Comparison of ENCODE assay signal across 14 cellular contexts in the genomic region with DNA sequence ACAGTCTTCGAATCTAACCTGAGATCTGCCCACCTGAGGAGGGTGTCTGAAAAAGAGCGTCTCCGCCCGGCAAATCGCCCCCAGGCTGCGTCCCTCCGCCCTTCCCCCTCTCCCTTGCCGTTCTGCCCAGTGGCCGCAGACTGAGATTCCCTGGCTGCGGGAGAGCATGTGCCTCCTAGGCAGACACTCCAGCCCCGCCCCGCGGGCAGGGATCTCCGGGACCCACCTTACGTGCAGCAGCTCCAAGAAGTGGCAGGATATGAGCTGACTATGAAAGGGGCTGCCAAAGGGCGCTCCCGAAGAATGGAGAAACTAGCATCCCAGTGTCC. TPM values are rescaled to one million over a fixed set of nuclear protein-coding genes. Genes with fewer than 3 reads are reported as not detected.
DNase-seq lines count a peak whose midpoint lies in the region; ATAC-seq, FAIRE-seq and TF ChIP-seq lines count a peak whose summit lies in the region.
"Had no signal": no experiment of that assay in that cellular context is flagged by ENCODE, and none has a peak within 500 bp of the region (broad histone marks: within the 10 kb centered on the region; RNA-seq: fewer than 3 reads in every experiment).

No MANE protein-coding gene starts in this region.

- no peak for FAIRE-seq in pancreas (lab: Jason Lieb, UNC)
- FAIRE-seq: D721Med, endometrium had no signal

- H3K9ac ChIP-seq in ES-I3 (ENCODE audit: low read depth, low read length) (peak overlapping the region; percentile 83), NT2/D1 (ENCODE audit: insufficient read length, low read depth) (peak overlapping the region; percentile 90)

- peak overlapping the region; percentile 84 for H3K4me3 ChIP-seq in NT2/D1 (ENCODE audit: insufficient read length, low read depth)
- H3K4me3 ChIP-seq in fibroblast of villous mesenchyme (ENCODE audit: low read depth, low read length) = peak overlapping the region; percentile 92
- peak overlapping the region in 1 of 4 donors; percentile 72 for H3K4me3 ChIP-seq in pancreas
- H3K4me3 ChIP-seq: lung had no signal

- no peak for DNase-seq in NT2/D1 (ENCODE audit: low read depth, low spot score)
- DNase-seq in fibroblast of villous mesenchyme (ENCODE audit: low read depth) = no peak
- peak in 4 of 6 donors; percentile 28 to 73 (median 56) for DNase-seq in pancreas
- no peak for DNase-seq in stimulated activated CD4-positive, alpha-beta T cell treated with anti-CD3 and anti-CD28 coated beads, Interleukin-12 subunit alpha, Interleukin-12 subunit beta, amount 100 ng/mL, for 4 hours
- DNase-seq: activated CD4-positive, CD25-positive, alpha-beta regulatory T cell treated with anti-CD3 and anti-CD28 coated beads, Interleukin-2, amount 50 U/mL, for 72 hours; activated naive CD4-positive, alpha-beta T cell treated with Interleukin-2 at 50 U/mL for 16 hours; MV-4-11 had no signal

- 11 to 26% methylated on average over 17 of the region's 17 CpGs for WGBS in pancreas, 2 donors

- H3K4me1 ChIP-seq in ES-I3 (ENCODE audit: insufficient read depth, low read length) (peaks cover 5% of the 10 kb centered on the region; the same call in 1 of the 2 replicates), NT2/D1 (ENCODE audit: insufficient read depth, insufficient read length) (peaks cover 2% of the 10 kb centered on the region), pancreas (no peaks in the 10 kb centered on the region)

- H3K36me3 ChIP-seq in ES-I3 (ENCODE audit: insufficient read depth, low read length) (no peaks in the 10 kb centered on the region), NT2/D1 (ENCODE audit: insufficient read depth, insufficient read length, low read length) (peaks cover 1% of the 10 kb centered on the region), pancreas (no peaks in the 10 kb centered on the region)

- ATAC-seq in pancreas = no peak
- ATAC-seq in GM19324 (IDR thresholded peaks at IDR 0.05; ENCODE audit: low FRiP score, unreplicated experiment) = no peak
- ATAC-seq in SK-N-SH treated with all-trans-retinoic acid at 6 μM for 48 hours = no peak
- no peak for ATAC-seq in HG02973 (IDR thresholded peaks at IDR 0.05; ENCODE audit: unreplicated experiment)

- TF ChIP-seq CTCF in fibroblast of villous mesenchyme (IDR thresholded peaks at IDR 0.05; ENCODE audit: insufficient read depth, low read depth, low read length) = no peak
- no peak for TF ChIP-seq CTCF in pancreas (IDR thresholded peaks at IDR 0.05)

- H3K27ac ChIP-seq in pancreas = no peak overlapping the region

- H3K9me3 ChIP-seq in ES-I3 (ENCODE audit: control insufficient read depth, insufficient read depth, low read length) = no peaks in the 10 kb centered on the region
- H3K9me3 ChIP-seq in NT2/D1 (ENCODE audit: insufficient read depth, low read length) = no peaks in the 10 kb centered on the region
- H3K9me3 ChIP-seq in pancreas = no peaks in the 10 kb centered on the region

- H3K27me3 ChIP-seq in NT2/D1 (ENCODE audit: insufficient read depth, insufficient read length) (peaks cover 8% of the 10 kb centered on the region), pancreas (no peaks in the 10 kb centered on the region)

- intact Hi-C loops in pancreas (cut with DNase I) = loop anchor here in 1 of 3 donors (10.0 kb wide), 2 partner anchors 255 to 405 kb away; no protein-coding TSS in a partner anchor

TF ChIP-seq in SK-N-SH treated with all-trans-retinoic acid at 6 μM for 48 hours, 23 proteins besides CTCF, POLR2A, EP300 and RAD21:
- no peak for TF ChIP-seq BACH2 (CRISPR knock-in tag; IDR thresholded peaks at IDR 0.05; ENCODE audit: borderline replicate concordance)
- TF ChIP-seq, protein P1, sequence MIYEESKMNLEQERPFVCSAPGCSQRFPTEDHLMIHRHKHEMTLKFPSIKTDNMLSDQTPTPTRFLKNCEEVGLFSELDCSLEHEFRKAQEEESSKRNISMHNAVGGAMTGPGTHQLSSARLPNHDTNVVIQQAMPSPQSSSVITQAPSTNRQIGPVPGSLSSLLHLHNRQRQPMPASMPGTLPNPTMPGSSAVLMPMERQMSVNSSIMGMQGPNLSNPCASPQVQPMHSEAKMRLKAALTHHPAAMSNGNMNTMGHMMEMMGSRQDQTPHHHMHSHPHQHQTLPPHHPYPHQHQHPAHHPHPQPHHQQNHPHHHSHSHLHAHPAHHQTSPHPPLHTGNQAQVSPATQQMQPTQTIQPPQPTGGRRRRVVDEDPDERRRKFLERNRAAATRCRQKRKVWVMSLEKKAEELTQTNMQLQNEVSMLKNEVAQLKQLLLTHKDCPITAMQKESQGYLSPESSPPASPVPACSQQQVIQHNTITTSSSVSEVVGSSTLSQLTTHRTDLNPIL (CRISPR knock-in tag; IDR thresholded peaks at IDR 0.05; ENCODE audit: low read depth) = no peak
- TF ChIP-seq TCF4 (CRISPR knock-in tag; IDR thresholded peaks at IDR 0.05; ENCODE audit: borderline replicate concordance) = no peak
- no peak for TF ChIP-seq ZFP30 (CRISPR knock-in tag; IDR thresholded peaks at IDR 0.05)
- TF ChIP-seq SNAI2 (CRISPR knock-in tag; IDR thresholded peaks at IDR 0.05) = no peak
- no peak for TF ChIP-seq RARB (CRISPR knock-in tag; IDR thresholded peaks at IDR 0.05)
- TF ChIP-seq CSDC2 (CRISPR knock-in tag; IDR thresholded peaks at IDR 0.05) = no peak
- TF ChIP-seq, protein P2, sequence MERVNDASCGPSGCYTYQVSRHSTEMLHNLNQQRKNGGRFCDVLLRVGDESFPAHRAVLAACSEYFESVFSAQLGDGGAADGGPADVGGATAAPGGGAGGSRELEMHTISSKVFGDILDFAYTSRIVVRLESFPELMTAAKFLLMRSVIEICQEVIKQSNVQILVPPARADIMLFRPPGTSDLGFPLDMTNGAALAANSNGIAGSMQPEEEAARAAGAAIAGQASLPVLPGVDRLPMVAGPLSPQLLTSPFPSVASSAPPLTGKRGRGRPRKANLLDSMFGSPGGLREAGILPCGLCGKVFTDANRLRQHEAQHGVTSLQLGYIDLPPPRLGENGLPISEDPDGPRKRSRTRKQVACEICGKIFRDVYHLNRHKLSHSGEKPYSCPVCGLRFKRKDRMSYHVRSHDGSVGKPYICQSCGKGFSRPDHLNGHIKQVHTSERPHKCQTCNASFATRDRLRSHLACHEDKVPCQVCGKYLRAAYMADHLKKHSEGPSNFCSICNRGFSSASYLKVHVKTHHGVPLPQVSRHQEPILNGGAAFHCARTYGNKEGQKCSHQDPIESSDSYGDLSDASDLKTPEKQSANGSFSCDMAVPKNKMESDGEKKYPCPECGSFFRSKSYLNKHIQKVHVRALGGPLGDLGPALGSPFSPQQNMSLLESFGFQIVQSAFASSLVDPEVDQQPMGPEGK (CRISPR knock-in tag; IDR thresholded peaks at IDR 0.05; ENCODE audit: borderline replicate concordance) = no peak
- TF ChIP-seq PPARA (CRISPR knock-in tag; IDR thresholded peaks at IDR 0.05; ENCODE audit: borderline replicate concordance) = no peak
- TF ChIP-seq, protein P3, sequence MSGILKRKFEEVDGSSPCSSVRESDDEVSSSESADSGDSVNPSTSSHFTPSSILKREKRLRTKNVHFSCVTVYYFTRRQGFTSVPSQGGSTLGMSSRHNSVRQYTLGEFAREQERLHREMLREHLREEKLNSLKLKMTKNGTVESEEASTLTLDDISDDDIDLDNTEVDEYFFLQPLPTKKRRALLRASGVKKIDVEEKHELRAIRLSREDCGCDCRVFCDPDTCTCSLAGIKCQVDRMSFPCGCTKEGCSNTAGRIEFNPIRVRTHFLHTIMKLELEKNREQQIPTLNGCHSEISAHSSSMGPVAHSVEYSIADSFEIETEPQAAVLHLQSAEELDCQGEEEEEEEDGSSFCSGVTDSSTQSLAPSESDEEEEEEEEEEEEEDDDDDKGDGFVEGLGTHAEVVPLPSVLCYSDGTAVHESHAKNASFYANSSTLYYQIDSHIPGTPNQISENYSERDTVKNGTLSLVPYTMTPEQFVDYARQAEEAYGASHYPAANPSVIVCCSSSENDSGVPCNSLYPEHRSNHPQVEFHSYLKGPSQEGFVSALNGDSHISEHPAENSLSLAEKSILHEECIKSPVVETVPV (CRISPR knock-in tag; IDR thresholded peaks at IDR 0.05) = no peak
TF ChIP-seq in SK-N-SH treated with all-trans-retinoic acid at 6 μM for 48 hours: peak in this region for 0.

RNA-seq across cellular contexts. Expression of a gene that starts 2.7 kb away (rescaled TPM):
- total RNA-seq in fibroblast of villous mesenchyme = 1,105 and 1,763 TPM in 2 replicates
- 1 to 10 TPM; 2.4 to 8.9 (median 5.6) TPM for total RNA-seq in pancreas
- polyA plus RNA-seq in pancreas = 1 to 10 TPM; 1.2 to 1.3 TPM

Comparison
In these comparisons a context has a peak if more than half of its experiments do, and no peak if none do; other contexts are left out.
1. DNase-seq: peak in pancreas (4 of 6); none in NT2/D1 (single experiment), fibroblast of villous mesenchyme (single experiment) and stimulated activated CD4-positive, alpha-beta T cell treated with anti-CD3 and anti-CD28 coated beads, Interleukin-12 subunit alpha, Interleukin-12 subunit beta, amount 100 ng/mL, for 4 hours (single experiment).
2. RNA of a gene that starts 2.7 kb away (total RNA-seq): 1,105 to 1,763 TPM in fibroblast of villous mesenchyme; 2.4 to 8.9 TPM in pancreas; every median in the first group is over 100 times any median in the second.